ENCODE assay signal across 8 cellular contexts in genomic region chr3:129282727-129283327, GRCh38. TPM values are rescaled to one million over a fixed set of nuclear protein-coding genes. Genes with fewer than 3 reads are reported as not detected.
DNase-seq lines count a peak whose midpoint lies in the region; ATAC-seq lines count a peak whose summit lies in the region.

No MANE protein-coding gene starts in this region.

- no peaks in the 10 kb centered on the region for H3K27me3 Mint-ChIP-seq in activated T-helper 17 cell treated with anti-CD3 and anti-CD28 coated beads, Interleukin-2, amount 50 U/mL, for 72 hours
- H3K27me3 Mint-ChIP-seq in stimulated activated naive B cell treated with anti-CD40 and anti-IgM and Interleukin-4, amounts not matched to agents 10 μg/mL and 1 μg/mL and 100 μg/mL, for 72 hours: no peaks in the 10 kb centered on the region

- DNase-seq in CD1c-positive myeloid dendritic cell (ENCODE audit: extremely low spot score) (peak; percentile 34), NCI-H1105 treated with DMSO at 0.1 percent for 48 hours (lab: John Stamatoyannopoulos, UW) (no peak), NCI-H2107 (lab: John Stamatoyannopoulos, UW) (no peak)
- peak; percentile 42 for DNase-seq in stimulated activated naive B cell treated with anti-CD40 and anti-IgM and Interleukin-4, amounts not matched to agents 10 μg/mL and 1 μg/mL and 100 μg/mL, for 72 hours
- no peak for DNase-seq in effector CD8-positive, alpha-beta T cell (lab: John Stamatoyannopoulos, UW)

- H3K27ac Mint-ChIP-seq in activated T-helper 17 cell treated with anti-CD3 and anti-CD28 coated beads, Interleukin-2, amount 50 U/mL, for 72 hours: peak overlapping the region; percentile 81
- peak overlapping the region; percentile 85 for H3K27ac Mint-ChIP-seq in stimulated activated naive B cell treated with anti-CD40 and anti-IgM and Interleukin-4, amounts not matched to agents 10 μg/mL and 1 μg/mL and 100 μg/mL, for 72 hours

- H3K36me3 Mint-ChIP-seq in activated T-helper 17 cell treated with anti-CD3 and anti-CD28 coated beads, Interleukin-2, amount 50 U/mL, for 72 hours (ENCODE audit: low read depth): peaks cover 83% of the 10 kb centered on the region
- peaks cover 17 to 20% of the 10 kb centered on the region in 2 donors for H3K36me3 Mint-ChIP-seq in stimulated activated naive B cell treated with anti-CD40 and anti-IgM and Interleukin-4, amounts not matched to agents 10 μg/mL and 1 μg/mL and 100 μg/mL, for 72 hours

- H3K4me1 Mint-ChIP-seq in activated T-helper 17 cell treated with anti-CD3 and anti-CD28 coated beads, Interleukin-2, amount 50 U/mL, for 72 hours: peaks cover 23% of the 10 kb centered on the region
- H3K4me1 Mint-ChIP-seq in stimulated activated naive B cell treated with anti-CD40 and anti-IgM and Interleukin-4, amounts not matched to agents 10 μg/mL and 1 μg/mL and 100 μg/mL, for 72 hours: peaks cover 28 to 62% of the 10 kb centered on the region in 2 donors

- ATAC-seq in GM19395 (IDR thresholded peaks at IDR 0.05; ENCODE audit: unreplicated experiment): peak; percentile 77
- peak; percentile 87 for ATAC-seq in HG03378 (IDR thresholded peaks at IDR 0.05; ENCODE audit: unreplicated experiment)
- ATAC-seq in activated T-helper 17 cell treated with anti-CD3 and anti-CD28 coated beads, Interleukin-2, amount 50 U/mL, for 72 hours (replicated peaks): peak; percentile 57
- ATAC-seq in stimulated activated naive B cell treated with anti-CD40 and anti-IgM and Interleukin-4, amounts not matched to agents 10 μg/mL and 1 μg/mL and 100 μg/mL, for 72 hours (replicated peaks): peak; percentile 73 to 76

- H3K4me3 Mint-ChIP-seq in activated T-helper 17 cell treated with anti-CD3 and anti-CD28 coated beads, Interleukin-2, amount 50 U/mL, for 72 hours: peak overlapping the region; percentile 96
- H3K4me3 Mint-ChIP-seq in stimulated activated naive B cell treated with anti-CD40 and anti-IgM and Interleukin-4, amounts not matched to agents 10 μg/mL and 1 μg/mL and 100 μg/mL, for 72 hours: peak overlapping the region; percentile 6 to 52

- H3K9me3 Mint-ChIP-seq in activated T-helper 17 cell treated with anti-CD3 and anti-CD28 coated beads, Interleukin-2, amount 50 U/mL, for 72 hours: no peaks in the 10 kb centered on the region
- no peaks in the 10 kb centered on the region for H3K9me3 Mint-ChIP-seq in stimulated activated naive B cell treated with anti-CD40 and anti-IgM and Interleukin-4, amounts not matched to agents 10 μg/mL and 1 μg/mL and 100 μg/mL, for 72 hours

RNA-seq across cellular contexts. Expression of gene HMCES, which starts 4.2 kb away (rescaled TPM):
- 10 to 100 TPM; 52.5 to 55.3 TPM for total RNA-seq in activated T-helper 17 cell treated with anti-CD3 and anti-CD28 coated beads, Interleukin-2, amount 50 U/mL, for 72 hours

RNA-seq across cellular contexts. Expression of gene COPG1, which starts 33.4 kb away (rescaled TPM):
- total RNA-seq in activated T-helper 17 cell treated with anti-CD3 and anti-CD28 coated beads, Interleukin-2, amount 50 U/mL, for 72 hours: 100 to 1,000 TPM; 150 to 157 TPM

Comparison
In these comparisons a context has a peak if more than half of its experiments do, and no peak if none do; other contexts are left out.
1. DNase-seq: peak in CD1c-positive myeloid dendritic cell (single experiment) and stimulated activated naive B cell treated with anti-CD40 and anti-IgM and Interleukin-4, amounts not matched to agents 10 μg/mL and 1 μg/mL and 100 μg/mL, for 72 hours (single experiment); none in NCI-H1105 treated with DMSO at 0.1 percent for 48 hours (single experiment), effector CD8-positive, alpha-beta T cell (single experiment) and NCI-H2107 (single experiment).
2. Peak in every context shown above with its lines, with median percentiles within 50 percentile points of each other: ATAC-seq.